22 cellular contexts compared by ENCODE assay signal in genomic region chr17:50618300-50618699, GRCh38. TPM values are rescaled to one million over a fixed set of nuclear protein-coding genes. Genes with fewer than 3 reads are reported as not detected.
A peak's percentile ranks its signal among the peaks of the same experiment; 100 is the strongest.
DNase-seq lines count a peak whose midpoint lies in the region; ATAC-seq, FAIRE-seq and TF ChIP-seq lines count a peak whose summit lies in the region.
"Had no signal": no experiment of that assay in that cellular context is flagged by ENCODE, and none has a peak within 500 bp of the region (broad histone marks: within the 10 kb centered on the region; RNA-seq: fewer than 3 reads in every experiment).

No MANE protein-coding gene starts in this region.

- H3K27me3 Mint-ChIP-seq in activated CD4-positive, alpha-beta T cell treated with anti-CD3 and anti-CD28 coated beads, Interleukin-2, amount 10 ng/mL, durations not matched to agents 7 days and 5 days = peaks cover 3% of the 10 kb centered on the region
- H3K27me3 Mint-ChIP-seq in chondrocyte (ENCODE audit: low read depth) = peaks cover 7% of the 10 kb centered on the region
- H3K27me3 Mint-ChIP-seq: activated naive CD8-positive, alpha-beta T cell had no signal

- H3K27ac ChIP-seq in RWPE2 (ENCODE audit: poor library complexity, severe bottlenecking) (no peak overlapping the region), fibroblast of lung (ENCODE audit: insufficient read depth, low read length) (no peak overlapping the region), smooth muscle cell (ENCODE audit: low read depth) (no peak overlapping the region)
- H3K27ac ChIP-seq: brain microvascular endothelial cell, neutrophil, PC-9, SK-N-MC had no signal

- H3K9me3 ChIP-seq in RWPE2 (ENCODE audit: severe bottlenecking) = no peaks in the 10 kb centered on the region
- no peaks in the 10 kb centered on the region for H3K9me3 ChIP-seq in fibroblast of lung (ENCODE audit: control insufficient read depth, insufficient read depth, low read depth, low read length)
- no peaks in the 10 kb centered on the region for H3K9me3 ChIP-seq in smooth muscle cell (replicated peaks; ENCODE audit: low read depth)
- H3K9me3 ChIP-seq: neutrophil had no signal

- H3K4me1 Mint-ChIP-seq in activated CD4-positive, alpha-beta T cell treated with anti-CD3 and anti-CD28 coated beads, Interleukin-2, amount 10 ng/mL, durations not matched to agents 7 days and 5 days = peaks cover 7% of the 10 kb centered on the region
- peaks cover 11% of the 10 kb centered on the region for H3K4me1 Mint-ChIP-seq in chondrocyte (ENCODE audit: low read depth)

- no peak overlapping the region for H3K27ac Mint-ChIP-seq in activated CD4-positive, alpha-beta T cell treated with anti-CD3 and anti-CD28 coated beads, Interleukin-2, amount 10 ng/mL, durations not matched to agents 7 days and 5 days
- no peak overlapping the region for H3K27ac Mint-ChIP-seq in chondrocyte (ENCODE audit: unreplicated experiment)
- H3K27ac Mint-ChIP-seq: activated naive CD8-positive, alpha-beta T cell; activated T-cell treated with anti-CD3 and anti-CD28 coated beads, Interleukin-2, amount 50 U/mL, for 72 hours had no signal

- CTCF ChIA-PET in activated CD4-positive, alpha-beta T cell treated with anti-CD3 and anti-CD28 coated beads, Interleukin-2, amount 10 ng/mL, durations not matched to agents 7 days and 5 days (lab: Charles Lee) = interaction anchor here (1.3 kb wide), 1 partner anchor 10 kb away, joined by 6 read pairs; no protein-coding TSS in a partner anchor

- peak; percentile 30; the same call in 1 of the 3 replicates for ATAC-seq in RWPE2 (ENCODE audit: low read depth)
- ATAC-seq: activated T-cell treated with anti-CD3 and anti-CD28 coated beads, Interleukin-2, amount 50 U/mL, for 72 hours; left ventricle myocardium superior had no signal

- TF ChIP-seq POLR2A in H54 (IDR thresholded peaks at IDR 0.05; ENCODE audit: low read depth, low read length) = no peak

- H3K9me3 Mint-ChIP-seq in activated CD4-positive, alpha-beta T cell treated with anti-CD3 and anti-CD28 coated beads, Interleukin-2, amount 10 ng/mL, durations not matched to agents 7 days and 5 days = no peaks in the 10 kb centered on the region
- H3K9me3 Mint-ChIP-seq in chondrocyte (ENCODE audit: low read depth) = no peaks in the 10 kb centered on the region
- H3K9me3 Mint-ChIP-seq: activated T-cell treated with anti-CD3 and anti-CD28 coated beads, Interleukin-2, amount 50 U/mL, for 72 hours had no signal

- H3K4me2 ChIP-seq in fibroblast of lung (ENCODE audit: extremely low read depth, insufficient read depth, low read length) (no peak overlapping the region), smooth muscle cell (no peak overlapping the region)
- H3K4me2 ChIP-seq: PC-9 had no signal

- POLR2A ChIA-PET in activated CD4-positive, alpha-beta T cell treated with anti-CD3 and anti-CD28 coated beads, Interleukin-2, amount 10 ng/mL, durations not matched to agents 7 days and 5 days (lab: Charles Lee) = no interaction called here

- no peak overlapping the region for H3K4me3 Mint-ChIP-seq in activated CD4-positive, alpha-beta T cell treated with anti-CD3 and anti-CD28 coated beads, Interleukin-2, amount 10 ng/mL, durations not matched to agents 7 days and 5 days
- H3K4me3 Mint-ChIP-seq in chondrocyte (ENCODE audit: unreplicated experiment) = no peak overlapping the region
- H3K4me3 Mint-ChIP-seq: activated naive CD8-positive, alpha-beta T cell; activated T-cell treated with anti-CD3 and anti-CD28 coated beads, Interleukin-2, amount 50 U/mL, for 72 hours had no signal

- no peak for DNase-seq in H54 (ENCODE audit: insufficient read length, low spot score)
- no peak for DNase-seq in RWPE2 (ENCODE audit: low spot score)
- peak; percentile 31 to 47 for DNase-seq in fibroblast of lung (ENCODE audit: low read depth in 2 of 2)
- peak; percentile 68 for DNase-seq in renal cortical epithelial cell (ENCODE audit: low read depth)
- no peak for DNase-seq in activated CD4-positive, alpha-beta T cell treated with anti-CD3 and anti-CD28 coated beads, Interleukin-2, amount 10 ng/mL, durations not matched to agents 7 days and 5 days
- no peak for DNase-seq in chondrocyte (ENCODE audit: low spot score)
- no peak for DNase-seq in smooth muscle cell (lab: John Stamatoyannopoulos, UW; ENCODE audit: unreplicated experiment)
- DNase-seq: activated CD4-positive, CD25-positive, alpha-beta regulatory T cell treated with anti-CD3 and anti-CD28 coated beads, Interleukin-2, amount 50 U/mL, for 72 hours; activated CD8-positive, alpha-beta memory T cell treated with anti-CD3 and anti-CD28 coated beads for 24 hours; activated T-cell treated with anti-CD3 and anti-CD28 coated beads, Interleukin-2, amount 50 U/mL, for 72 hours; brain microvascular endothelial cell; COR-L47; left ventricle myocardium superior; NCI-H1436 treated with DMSO at 0.1 percent for 48 hours; PC-9; retina; T-helper 9 cell had no signal

- no peaks in the 10 kb centered on the region for H3K36me3 Mint-ChIP-seq in activated CD4-positive, alpha-beta T cell treated with anti-CD3 and anti-CD28 coated beads, Interleukin-2, amount 10 ng/mL, durations not matched to agents 7 days and 5 days (ENCODE audit: low read depth)
- no peaks in the 10 kb centered on the region for H3K36me3 Mint-ChIP-seq in chondrocyte (ENCODE audit: low read depth)
- H3K36me3 Mint-ChIP-seq: activated naive CD8-positive, alpha-beta T cell had no signal

- no peaks in the 10 kb centered on the region for H3K36me3 ChIP-seq in RWPE2 (ENCODE audit: low read depth)
- no peaks in the 10 kb centered on the region for H3K36me3 ChIP-seq in fibroblast of lung (ENCODE audit: control insufficient read depth, insufficient read depth, low read length)
- no peaks in the 10 kb centered on the region for H3K36me3 ChIP-seq in smooth muscle cell (ENCODE audit: low read depth)
- H3K36me3 ChIP-seq: brain microvascular endothelial cell, neutrophil had no signal

- no peak overlapping the region for H3K4me3 ChIP-seq in RWPE2 (ENCODE audit: severe bottlenecking)
- no peak overlapping the region for H3K4me3 ChIP-seq in fibroblast of lung (replicated peaks in 1 of 4; ENCODE audit: control extremely low read depth in 1 of 4, insufficient read depth in 1 of 4, low read depth in 3 of 4, low read length in 4 of 4)
- H3K4me3 ChIP-seq in smooth muscle cell = no peak overlapping the region
- H3K4me3 ChIP-seq: PC-9, SK-N-MC had no signal

- no peak overlapping the region for H2AFZ ChIP-seq in fibroblast of lung (ENCODE audit: low read length)
- H2AFZ ChIP-seq in smooth muscle cell (ENCODE audit: low read depth) = no peak overlapping the region
- H2AFZ ChIP-seq: PC-9 had no signal

- H4K20me1 ChIP-seq in fibroblast of lung (ENCODE audit: control insufficient read depth, extremely low read depth, insufficient read depth, low read length) (no peaks in the 10 kb centered on the region), smooth muscle cell (ENCODE audit: low read depth) (no peaks in the 10 kb centered on the region)

- FAIRE-seq in H54 (lab: Jason Lieb, UNC) = peak; percentile 76

- H3K79me2 ChIP-seq in fibroblast of lung (ENCODE audit: control insufficient read depth, insufficient read depth, low read length) = no peaks in the 10 kb centered on the region
- H3K79me2 ChIP-seq in smooth muscle cell (ENCODE audit: low read depth) = no peaks in the 10 kb centered on the region

- H3K9ac ChIP-seq in fibroblast of lung (ENCODE audit: insufficient read depth, low read length) (no peak overlapping the region), smooth muscle cell (ENCODE audit: low read depth) (no peak overlapping the region)

- H3F3A ChIP-seq in smooth muscle cell (ENCODE audit: low read depth) = no peaks in the 10 kb centered on the region

- H3K4me1 ChIP-seq in RWPE2 (ENCODE audit: insufficient read depth, poor library complexity, severe bottlenecking) = no peaks in the 10 kb centered on the region
- peaks cover 2% of the 10 kb centered on the region for H3K4me1 ChIP-seq in fibroblast of lung (ENCODE audit: control insufficient read depth, extremely low read depth, insufficient read depth, low read length)
- peaks cover 9% of the 10 kb centered on the region for H3K4me1 ChIP-seq in smooth muscle cell (ENCODE audit: low read depth)

- TF ChIP-seq CTCF in RWPE2 (IDR thresholded peaks at IDR 0.05; ENCODE audit: poor library complexity, severe bottlenecking) = no peak
- no peak for TF ChIP-seq CTCF in fibroblast of lung (conservative IDR thresholded peaks at IDR 0.05 in 1 of 2, IDR thresholded peaks at IDR 0.05 in 1 of 2; ENCODE audit: low read depth in 1 of 2, low read length in 2 of 2)
- no peak for TF ChIP-seq CTCF in chondrocyte (IDR thresholded peaks at IDR 0.05)
- TF ChIP-seq CTCF in smooth muscle cell (IDR thresholded peaks at IDR 0.05; ENCODE audit: borderline replicate concordance, insufficient read depth, poor library complexity, severe bottlenecking) = no peak

- WGBS in smooth muscle cell (ENCODE audit: low lambda C conversion rate) = 73% methylated on average over 4 of the region's 4 CpGs

- H3K27me3 ChIP-seq in RWPE2 (ENCODE audit: insufficient read depth, poor library complexity, severe bottlenecking) (no peaks in the 10 kb centered on the region), fibroblast of lung (ENCODE audit: control insufficient read depth, insufficient read depth, low read length) (no peaks in the 10 kb centered on the region), smooth muscle cell (ENCODE audit: low read depth) (no peaks in the 10 kb centered on the region)
- H3K27me3 ChIP-seq: brain microvascular endothelial cell had no signal

RNA-seq across cellular contexts. Expression of gene ABCC3, which starts 16.4 kb away (rescaled TPM):
- total RNA-seq in fibroblast of lung = 20.0 and 34.8 TPM in 2 replicates
- 11.5 and 11.9 TPM in 2 replicates for polyA plus RNA-seq in fibroblast of lung
- polyA plus RNA-seq in fibroblast of lung (2012) = 13.8 and 14.8 TPM in 2 replicates
- polyA minus RNA-seq in fibroblast of lung (ENCODE audit: low replicate concordance) = 35.8 and 62.2 TPM in 2 replicates
- 28.3 and 250 TPM in 2 replicates for total RNA-seq in renal cortical epithelial cell
- not detected for total RNA-seq in activated CD4-positive, alpha-beta T cell treated with anti-CD3 and anti-CD28 coated beads, Interleukin-2, amount 10 ng/mL, durations not matched to agents 7 days and 5 days
- total RNA-seq in chondrocyte = 1.9 to 16.0 TPM (median 2.8 TPM) in 3 replicates
- 1.3 and 4.3 TPM in 2 replicates for total RNA-seq in smooth muscle cell
- 1.3 and 6.3 TPM in 2 replicates for polyA plus RNA-seq in smooth muscle cell
- total RNA-seq: activated T-cell treated with anti-CD3 and anti-CD28 coated beads, Interleukin-2, amount 50 U/mL, for 72 hours had no signal

RNA-seq across cellular contexts. Expression of gene CACNA1G, which starts 57.8 kb away (rescaled TPM):
- total RNA-seq in fibroblast of lung = 0.26 and 0.99 TPM in 2 replicates
- 0.08 and 0.09 TPM in 2 replicates for polyA plus RNA-seq in fibroblast of lung
- 0.06 and 0.08 TPM in 2 replicates for polyA plus RNA-seq in fibroblast of lung (2012)
- polyA minus RNA-seq in fibroblast of lung (ENCODE audit: low replicate concordance) = 0.07 TPM in 1 of 2 replicates, not detected in the other
- 0.10 TPM in 1 of 2 replicates, not detected in the other for total RNA-seq in renal cortical epithelial cell
- total RNA-seq in activated CD4-positive, alpha-beta T cell treated with anti-CD3 and anti-CD28 coated beads, Interleukin-2, amount 10 ng/mL, durations not matched to agents 7 days and 5 days = not detected
- total RNA-seq in chondrocyte = 0.05 to 0.41 TPM (median 0.10 TPM) in 3 replicates
- 1.6 and 2.0 TPM in 2 replicates for total RNA-seq in smooth muscle cell
- polyA plus RNA-seq in smooth muscle cell = 1.5 and 1.7 TPM in 2 replicates
- total RNA-seq: dermis microvascular lymphatic vessel endothelial cell, MCF 10A had no signal

Comparison
In these comparisons a context has a peak if more than half of its experiments do, and no peak if none do; other contexts are left out.
1. DNase-seq: peak in fibroblast of lung (2 of 2) and renal cortical epithelial cell (single experiment); none in H54 (single experiment), RWPE2 (single experiment), activated CD4-positive, alpha-beta T cell treated with anti-CD3 and anti-CD28 coated beads, Interleukin-2, amount 10 ng/mL, durations not matched to agents 7 days and 5 days (single experiment), chondrocyte (single experiment) and smooth muscle cell (single experiment).